25 cellular contexts compared by ENCODE assay signal in genomic region chr21:15199940-15200339, GRCh38.
DNase-seq lines count a peak whose midpoint lies in the region; ATAC-seq and TF ChIP-seq lines count a peak whose summit lies in the region.
"Had no signal": no experiment of that assay in that cellular context is flagged by ENCODE, and none has a peak within 500 bp of the region (broad histone marks: within the 10 kb centered on the region; RNA-seq: fewer than 3 reads in every experiment).

No MANE protein-coding gene starts in this region.

- H3K36me3 ChIP-seq in left ventricle myocardium inferior = no peaks in the 10 kb centered on the region
- H3K36me3 ChIP-seq in upper lobe of right lung = no peaks in the 10 kb centered on the region
- H3K36me3 ChIP-seq: BLaER1 treated with 17β-estradiol and CSF1 and Interleukin-3, amounts not matched to agents 10 nM and 100 nM had no signal

- H3K27ac ChIP-seq in left ventricle myocardium inferior (replicated peaks) (peak overlapping the region; percentile 64), VCaP (peak overlapping the region; percentile 1; the same call in 1 of the 2 replicates), upper lobe of right lung (no peak overlapping the region)
- H3K27ac ChIP-seq: BLaER1 treated with 17β-estradiol and CSF1 and Interleukin-3, amounts not matched to agents 10 nM and 100 nM; HL-60; SK-N-MC had no signal

- H3K4me1 ChIP-seq in left ventricle myocardium inferior (peaks cover 30% of the 10 kb centered on the region), upper lobe of right lung (no peaks in the 10 kb centered on the region)

- no peak overlapping the region for H3K27ac Mint-ChIP-seq in stimulated activated effector memory CD8-positive, alpha-beta T cell treated with anti-CD3 and anti-CD28 coated beads, Interleukin-12 subunit alpha, Interleukin-12 subunit beta, amount 100 ng/mL, for 72 hours
- H3K27ac Mint-ChIP-seq: CD4-positive, alpha-beta memory T cell had no signal

- H3K4me3 Mint-ChIP-seq in stimulated activated effector memory CD8-positive, alpha-beta T cell treated with anti-CD3 and anti-CD28 coated beads, Interleukin-12 subunit alpha, Interleukin-12 subunit beta, amount 100 ng/mL, for 72 hours = no peak overlapping the region
- H3K4me3 Mint-ChIP-seq: CD4-positive, alpha-beta memory T cell had no signal

- H3K9me3 Mint-ChIP-seq in stimulated activated effector memory CD8-positive, alpha-beta T cell treated with anti-CD3 and anti-CD28 coated beads, Interleukin-12 subunit alpha, Interleukin-12 subunit beta, amount 100 ng/mL, for 72 hours = no peaks in the 10 kb centered on the region
- H3K9me3 Mint-ChIP-seq: CD4-positive, alpha-beta memory T cell had no signal

- TF ChIP-seq CTCF in left ventricle myocardium inferior (IDR thresholded peaks at IDR 0.05; ENCODE audit: borderline replicate concordance) = no peak
- TF ChIP-seq CTCF in VCaP (conservative IDR thresholded peaks at IDR 0.05) = no peak
- TF ChIP-seq CTCF in upper lobe of right lung (IDR thresholded peaks at IDR 0.05) = no peak

- no peaks in the 10 kb centered on the region for H3K9me3 ChIP-seq in left ventricle myocardium inferior (replicated peaks)
- H3K9me3 ChIP-seq in upper lobe of right lung = no peaks in the 10 kb centered on the region
- H3K9me3 ChIP-seq: Caco-2 had no signal

- H3K36me3 Mint-ChIP-seq in stimulated activated effector memory CD8-positive, alpha-beta T cell treated with anti-CD3 and anti-CD28 coated beads, Interleukin-12 subunit alpha, Interleukin-12 subunit beta, amount 100 ng/mL, for 72 hours = no peaks in the 10 kb centered on the region
- H3K36me3 Mint-ChIP-seq: CD4-positive, alpha-beta memory T cell had no signal

- ATAC-seq in upper lobe of right lung (peak; percentile 35), GM19351 (IDR thresholded peaks at IDR 0.05; ENCODE audit: unreplicated experiment) (no peak)
- ATAC-seq in stimulated activated effector memory CD8-positive, alpha-beta T cell treated with anti-CD3 and anti-CD28 coated beads, Interleukin-12 subunit alpha, Interleukin-12 subunit beta, amount 100 ng/mL, for 72 hours = no peak
- ATAC-seq: HCT116 had no signal

- H3K4me1 Mint-ChIP-seq in stimulated activated effector memory CD8-positive, alpha-beta T cell treated with anti-CD3 and anti-CD28 coated beads, Interleukin-12 subunit alpha, Interleukin-12 subunit beta, amount 100 ng/mL, for 72 hours = no peaks in the 10 kb centered on the region
- H3K4me1 Mint-ChIP-seq: CD4-positive, alpha-beta memory T cell had no signal

- H3K4me3 ChIP-seq in left ventricle myocardium inferior (no peak overlapping the region), upper lobe of right lung (no peak overlapping the region)
- H3K4me3 ChIP-seq: BLaER1 treated with 17β-estradiol and CSF1 and Interleukin-3, amounts not matched to agents 10 nM and 100 nM; SK-N-MC had no signal

- intact Hi-C loops in left ventricle myocardium inferior (cut with micrococcal nuclease) = no loop called here
- intact Hi-C loops in cardiac septum (cut with DNase I) = no loop called here
- intact Hi-C loops in upper lobe of right lung (cut with DNase I) = no loop called here

- H3K27me3 ChIP-seq in left ventricle myocardium inferior (ENCODE audit: low read depth) = no peaks in the 10 kb centered on the region
- H3K27me3 ChIP-seq in upper lobe of right lung = no peaks in the 10 kb centered on the region
- H3K27me3 ChIP-seq: BLaER1 treated with 17β-estradiol and CSF1 and Interleukin-3, amounts not matched to agents 10 nM and 100 nM had no signal

- DNase-seq in left ventricle myocardium inferior (no peak), cardiac septum (ENCODE audit: low spot score) (no peak), foreskin melanocyte (peak; percentile 87), upper lobe of right lung (no peak), HuH-7.5 (ENCODE audit: low spot score) (no peak)
- DNase-seq in stimulated activated effector memory CD8-positive, alpha-beta T cell treated with anti-CD3 and anti-CD28 coated beads, Interleukin-12 subunit alpha, Interleukin-12 subunit beta, amount 100 ng/mL, for 72 hours (ENCODE audit: low spot score in 2 of 2) = no peak
- DNase-seq: 8988T; Caco-2; CD4-positive, alpha-beta memory T cell; DMS 273 treated with DMSO at 0.1 percent for 48 hours; DMS79 treated with DMSO at 0.1 percent for 48 hours; Karpas-422; NCI-H1092 treated with DMSO at 0.1 percent for 48 hours; NCI-H1436; NCI-H187 treated with DMSO at 0.1 percent for 48 hours; NCI-H446; NCI-H524 treated with DMSO at 0.1 percent for 48 hours; Right ventricle myocardium superior; RPMI8226 had no signal
